1 cellular context compared by ENCODE assay signal in the genomic region with DNA sequence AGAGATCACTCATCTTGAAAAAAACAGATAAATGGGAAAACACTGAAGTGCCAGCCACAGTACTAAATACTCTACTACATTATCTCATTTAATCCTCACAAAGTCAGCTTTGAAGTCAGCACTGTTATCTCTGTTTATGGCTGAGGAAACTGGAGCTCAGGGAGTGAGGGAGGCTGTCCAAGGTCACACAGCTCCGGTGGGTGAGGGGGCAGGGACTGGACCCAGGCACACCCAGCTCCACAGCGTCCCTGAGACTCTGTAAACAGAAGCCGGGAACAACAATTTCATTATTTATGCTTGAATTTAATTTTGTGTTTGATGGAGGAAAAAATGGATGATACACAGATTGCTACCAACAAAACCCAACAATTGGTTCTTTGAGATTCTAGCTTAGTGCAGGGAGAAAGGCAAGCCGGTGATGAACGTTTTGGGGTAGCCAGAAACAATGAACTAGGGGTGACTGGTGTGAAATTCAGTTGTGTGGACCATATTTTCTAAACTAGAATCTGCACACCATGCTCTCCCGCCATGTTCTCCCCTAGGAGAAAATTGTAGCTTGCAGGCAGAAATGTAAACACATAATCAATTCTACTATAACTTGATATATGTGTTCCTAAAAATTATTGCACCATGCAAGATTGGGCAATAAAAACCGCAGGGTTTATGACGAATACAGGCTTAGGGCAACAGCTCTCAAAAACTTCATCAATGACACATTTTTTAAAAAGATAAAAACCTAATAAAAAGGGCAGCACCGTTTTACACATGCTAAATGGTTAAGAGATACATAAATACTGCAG.
TF ChIP-seq lines count a peak whose summit lies in the region.

A gene with protein sequence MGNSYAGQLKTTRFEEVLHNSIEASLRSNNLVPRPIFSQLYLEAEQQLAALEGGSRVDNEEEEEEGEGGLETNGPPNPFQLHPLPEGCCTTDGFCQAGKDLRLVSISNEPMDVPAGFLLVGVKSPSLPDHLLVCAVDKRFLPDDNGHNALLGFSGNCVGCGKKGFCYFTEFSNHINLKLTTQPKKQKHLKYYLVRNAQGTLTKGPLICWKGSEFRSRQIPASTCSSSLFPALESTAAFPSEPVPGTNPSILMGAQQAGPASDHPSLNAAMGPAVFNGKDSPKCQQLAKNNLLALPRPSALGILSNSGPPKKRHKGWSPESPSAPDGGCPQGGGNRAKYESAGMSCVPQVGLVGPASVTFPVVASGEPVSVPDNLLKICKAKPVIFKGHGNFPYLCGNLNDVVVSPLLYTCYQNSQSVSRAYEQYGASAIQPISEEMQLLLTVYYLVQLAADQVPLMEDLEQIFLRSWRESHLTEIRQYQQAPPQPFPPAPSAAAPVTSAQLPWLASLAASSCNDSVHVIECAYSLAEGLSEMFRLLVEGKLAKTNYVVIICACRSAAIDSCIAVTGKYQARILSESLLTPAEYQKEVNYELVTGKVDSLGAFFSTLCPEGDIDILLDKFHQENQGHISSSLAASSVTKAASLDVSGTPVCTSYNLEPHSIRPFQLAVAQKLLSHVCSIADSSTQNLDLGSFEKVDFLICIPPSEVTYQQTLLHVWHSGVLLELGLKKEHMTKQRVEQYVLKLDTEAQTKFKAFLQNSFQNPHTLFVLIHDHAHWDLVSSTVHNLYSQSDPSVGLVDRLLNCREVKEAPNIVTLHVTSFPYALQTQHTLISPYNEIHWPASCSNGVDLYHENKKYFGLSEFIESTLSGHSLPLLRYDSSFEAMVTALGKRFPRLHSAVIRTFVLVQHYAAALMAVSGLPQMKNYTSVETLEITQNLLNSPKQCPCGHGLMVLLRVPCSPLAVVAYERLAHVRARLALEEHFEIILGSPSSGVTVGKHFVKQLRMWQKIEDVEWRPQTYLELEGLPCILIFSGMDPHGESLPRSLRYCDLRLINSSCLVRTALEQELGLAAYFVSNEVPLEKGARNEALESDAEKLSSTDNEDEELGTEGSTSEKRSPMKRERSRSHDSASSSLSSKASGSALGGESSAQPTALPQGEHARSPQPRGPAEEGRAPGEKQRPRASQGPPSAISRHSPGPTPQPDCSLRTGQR (N-terminal part only) (plus strand): TSS at position 768 of the 800 bp plus-strand sequence. CDS start 22,570 bp downstream, outside the sequence.

TF ChIP-seq in HepG2, 621 proteins besides CTCF, POLR2A, EP300 and RAD21 (continued from another document and continues in another):
- TF ChIP-seq, protein P1, sequence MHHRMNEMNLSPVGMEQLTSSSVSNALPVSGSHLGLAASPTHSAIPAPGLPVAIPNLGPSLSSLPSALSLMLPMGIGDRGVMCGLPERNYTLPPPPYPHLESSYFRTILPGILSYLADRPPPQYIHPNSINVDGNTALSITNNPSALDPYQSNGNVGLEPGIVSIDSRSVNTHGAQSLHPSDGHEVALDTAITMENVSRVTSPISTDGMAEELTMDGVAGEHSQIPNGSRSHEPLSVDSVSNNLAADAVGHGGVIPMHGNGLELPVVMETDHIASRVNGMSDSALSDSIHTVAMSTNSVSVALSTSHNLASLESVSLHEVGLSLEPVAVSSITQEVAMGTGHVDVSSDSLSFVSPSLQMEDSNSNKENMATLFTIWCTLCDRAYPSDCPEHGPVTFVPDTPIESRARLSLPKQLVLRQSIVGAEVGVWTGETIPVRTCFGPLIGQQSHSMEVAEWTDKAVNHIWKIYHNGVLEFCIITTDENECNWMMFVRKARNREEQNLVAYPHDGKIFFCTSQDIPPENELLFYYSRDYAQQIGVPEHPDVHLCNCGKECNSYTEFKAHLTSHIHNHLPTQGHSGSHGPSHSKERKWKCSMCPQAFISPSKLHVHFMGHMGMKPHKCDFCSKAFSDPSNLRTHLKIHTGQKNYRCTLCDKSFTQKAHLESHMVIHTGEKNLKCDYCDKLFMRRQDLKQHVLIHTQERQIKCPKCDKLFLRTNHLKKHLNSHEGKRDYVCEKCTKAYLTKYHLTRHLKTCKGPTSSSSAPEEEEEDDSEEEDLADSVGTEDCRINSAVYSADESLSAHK (CRISPR knock-in tag; IDR thresholded peaks at IDR 0.05; ENCODE audit: borderline replicate concordance), result no peak
- peak; percentile 54; the same call in 1 of the 2 replicates for TF ChIP-seq HNF4G (IDR thresholded peaks at IDR 0.05; ENCODE audit: borderline replicate concordance, low read depth, low read length)
- TF ChIP-seq HNF4G (CRISPR knock-in tag; IDR thresholded peaks at IDR 0.05; ENCODE audit: borderline replicate concordance, low read depth), result peak; percentile 79; the same call in 1 of the 2 replicates
- TF ChIP-seq, protein P2, sequence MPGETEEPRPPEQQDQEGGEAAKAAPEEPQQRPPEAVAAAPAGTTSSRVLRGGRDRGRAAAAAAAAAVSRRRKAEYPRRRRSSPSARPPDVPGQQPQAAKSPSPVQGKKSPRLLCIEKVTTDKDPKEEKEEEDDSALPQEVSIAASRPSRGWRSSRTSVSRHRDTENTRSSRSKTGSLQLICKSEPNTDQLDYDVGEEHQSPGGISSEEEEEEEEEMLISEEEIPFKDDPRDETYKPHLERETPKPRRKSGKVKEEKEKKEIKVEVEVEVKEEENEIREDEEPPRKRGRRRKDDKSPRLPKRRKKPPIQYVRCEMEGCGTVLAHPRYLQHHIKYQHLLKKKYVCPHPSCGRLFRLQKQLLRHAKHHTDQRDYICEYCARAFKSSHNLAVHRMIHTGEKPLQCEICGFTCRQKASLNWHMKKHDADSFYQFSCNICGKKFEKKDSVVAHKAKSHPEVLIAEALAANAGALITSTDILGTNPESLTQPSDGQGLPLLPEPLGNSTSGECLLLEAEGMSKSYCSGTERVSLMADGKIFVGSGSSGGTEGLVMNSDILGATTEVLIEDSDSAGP (CRISPR knock-in tag; IDR thresholded peaks at IDR 0.05; ENCODE audit: borderline replicate concordance), result peak; percentile 54
- TF ChIP-seq ZNF552 (CRISPR knock-in tag; IDR thresholded peaks at IDR 0.05; ENCODE audit: borderline replicate concordance), result no peak
- TF ChIP-seq ZNF781 (CRISPR knock-in tag; IDR thresholded peaks at IDR 0.05; ENCODE audit: borderline replicate concordance, not compliant biosample characterization), result peak; percentile 71
- TF ChIP-seq SMARCC2 (IDR thresholded peaks at IDR 0.05), result no peak
- TF ChIP-seq, protein P3, sequence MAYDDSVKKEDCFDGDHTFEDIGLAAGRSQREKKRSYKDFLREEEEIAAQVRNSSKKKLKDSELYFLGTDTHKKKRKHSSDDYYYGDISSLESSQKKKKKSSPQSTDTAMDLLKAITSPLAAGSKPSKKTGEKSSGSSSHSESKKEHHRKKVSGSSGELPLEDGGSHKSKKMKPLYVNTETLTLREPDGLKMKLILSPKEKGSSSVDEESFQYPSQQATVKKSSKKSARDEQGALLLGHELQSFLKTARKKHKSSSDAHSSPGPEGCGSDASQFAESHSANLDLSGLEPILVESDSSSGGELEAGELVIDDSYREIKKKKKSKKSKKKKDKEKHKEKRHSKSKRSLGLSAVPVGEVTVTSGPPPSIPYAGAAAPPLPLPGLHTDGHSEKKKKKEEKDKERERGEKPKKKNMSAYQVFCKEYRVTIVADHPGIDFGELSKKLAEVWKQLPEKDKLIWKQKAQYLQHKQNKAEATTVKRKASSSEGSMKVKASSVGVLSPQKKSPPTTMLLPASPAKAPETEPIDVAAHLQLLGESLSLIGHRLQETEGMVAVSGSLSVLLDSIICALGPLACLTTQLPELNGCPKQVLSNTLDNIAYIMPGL (CRISPR knock-in tag; IDR thresholded peaks at IDR 0.05; ENCODE audit: borderline replicate concordance in 1 of 2, low read depth in 1 of 2), result no peak
- no peak for TF ChIP-seq HNRNPLL (IDR thresholded peaks at IDR 0.05; ENCODE audit: low read depth, low read length, poor library complexity, severe bottlenecking)
- TF ChIP-seq SNAPC2 (CRISPR knock-in tag; IDR thresholded peaks at IDR 0.05), result no peak
- TF ChIP-seq, protein P4, sequence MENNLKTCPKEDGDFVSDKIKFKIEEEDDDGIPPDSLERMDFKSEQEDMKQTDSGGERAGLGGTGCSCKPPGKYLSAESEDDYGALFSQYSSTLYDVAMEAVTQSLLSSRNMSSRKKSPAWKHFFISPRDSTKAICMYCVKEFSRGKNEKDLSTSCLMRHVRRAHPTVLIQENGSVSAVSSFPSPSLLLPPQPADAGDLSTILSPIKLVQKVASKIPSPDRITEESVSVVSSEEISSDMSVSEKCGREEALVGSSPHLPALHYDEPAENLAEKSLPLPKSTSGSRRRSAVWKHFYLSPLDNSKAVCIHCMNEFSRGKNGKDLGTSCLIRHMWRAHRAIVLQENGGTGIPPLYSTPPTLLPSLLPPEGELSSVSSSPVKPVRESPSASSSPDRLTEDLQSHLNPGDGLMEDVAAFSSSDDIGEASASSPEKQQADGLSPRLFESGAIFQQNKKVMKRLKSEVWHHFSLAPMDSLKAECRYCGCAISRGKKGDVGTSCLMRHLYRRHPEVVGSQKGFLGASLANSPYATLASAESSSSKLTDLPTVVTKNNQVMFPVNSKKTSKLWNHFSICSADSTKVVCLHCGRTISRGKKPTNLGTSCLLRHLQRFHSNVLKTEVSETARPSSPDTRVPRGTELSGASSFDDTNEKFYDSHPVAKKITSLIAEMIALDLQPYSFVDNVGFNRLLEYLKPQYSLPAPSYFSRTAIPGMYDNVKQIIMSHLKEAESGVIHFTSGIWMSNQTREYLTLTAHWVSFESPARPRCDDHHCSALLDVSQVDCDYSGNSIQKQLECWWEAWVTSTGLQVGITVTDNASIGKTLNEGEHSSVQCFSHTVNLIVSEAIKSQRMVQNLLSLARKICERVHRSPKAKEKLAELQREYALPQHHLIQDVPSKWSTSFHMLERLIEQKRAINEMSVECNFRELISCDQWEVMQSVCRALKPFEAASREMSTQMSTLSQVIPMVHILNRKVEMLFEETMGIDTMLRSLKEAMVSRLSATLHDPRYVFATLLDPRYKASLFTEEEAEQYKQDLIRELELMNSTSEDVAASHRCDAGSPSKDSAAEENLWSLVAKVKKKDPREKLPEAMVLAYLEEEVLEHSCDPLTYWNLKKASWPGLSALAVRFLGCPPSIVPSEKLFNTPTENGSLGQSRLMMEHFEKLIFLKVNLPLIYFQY (CRISPR knock-in tag; IDR thresholded peaks at IDR 0.05; ENCODE audit: borderline replicate concordance), result peak; percentile 33; the same call in 1 of the 2 replicates
- no peak for TF ChIP-seq ZNF10 (CRISPR knock-in tag; IDR thresholded peaks at IDR 0.05; ENCODE audit: borderline replicate concordance, low read depth)
- TF ChIP-seq TOPORS (CRISPR knock-in tag; IDR thresholded peaks at IDR 0.05), result no peak
- peak; percentile 78 for TF ChIP-seq MIXL1 (CRISPR knock-in tag; IDR thresholded peaks at IDR 0.05)
- TF ChIP-seq ZNF24 (IDR thresholded peaks at IDR 0.05), result no peak
- TF ChIP-seq ZFP62 (CRISPR knock-in tag; IDR thresholded peaks at IDR 0.05), result no peak
- TF ChIP-seq KLF13 (CRISPR knock-in tag; IDR thresholded peaks at IDR 0.05), result no peak
- 0 out of 2 replicates have a peak, but pooled peaks have one; percentile 48 for TF ChIP-seq TGIF2 (CRISPR knock-in tag; IDR thresholded peaks at IDR 0.05)
- no peak for TF ChIP-seq XBP1 (CRISPR knock-in tag; IDR thresholded peaks at IDR 0.05)
- TF ChIP-seq MTF2 (CRISPR knock-in tag; IDR thresholded peaks at IDR 0.05; ENCODE audit: borderline replicate concordance), result no peak
- TF ChIP-seq, protein P5, sequence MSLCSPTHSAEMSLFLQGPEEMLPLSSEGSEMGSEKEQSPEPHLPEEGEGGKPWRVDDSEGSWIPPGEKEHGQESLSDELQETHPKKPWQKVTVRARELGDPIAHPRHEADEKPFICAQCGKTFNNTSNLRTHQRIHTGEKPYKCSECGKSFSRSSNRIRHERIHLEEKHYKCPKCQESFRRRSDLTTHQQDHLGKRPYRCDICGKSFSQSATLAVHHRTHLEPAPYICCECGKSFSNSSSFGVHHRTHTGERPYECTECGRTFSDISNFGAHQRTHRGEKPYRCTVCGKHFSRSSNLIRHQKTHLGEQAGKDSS (CRISPR knock-in tag; IDR thresholded peaks at IDR 0.05; ENCODE audit: borderline replicate concordance, low read depth), result peak; percentile 68; the same call in 1 of the 2 replicates
- TF ChIP-seq, protein P6, sequence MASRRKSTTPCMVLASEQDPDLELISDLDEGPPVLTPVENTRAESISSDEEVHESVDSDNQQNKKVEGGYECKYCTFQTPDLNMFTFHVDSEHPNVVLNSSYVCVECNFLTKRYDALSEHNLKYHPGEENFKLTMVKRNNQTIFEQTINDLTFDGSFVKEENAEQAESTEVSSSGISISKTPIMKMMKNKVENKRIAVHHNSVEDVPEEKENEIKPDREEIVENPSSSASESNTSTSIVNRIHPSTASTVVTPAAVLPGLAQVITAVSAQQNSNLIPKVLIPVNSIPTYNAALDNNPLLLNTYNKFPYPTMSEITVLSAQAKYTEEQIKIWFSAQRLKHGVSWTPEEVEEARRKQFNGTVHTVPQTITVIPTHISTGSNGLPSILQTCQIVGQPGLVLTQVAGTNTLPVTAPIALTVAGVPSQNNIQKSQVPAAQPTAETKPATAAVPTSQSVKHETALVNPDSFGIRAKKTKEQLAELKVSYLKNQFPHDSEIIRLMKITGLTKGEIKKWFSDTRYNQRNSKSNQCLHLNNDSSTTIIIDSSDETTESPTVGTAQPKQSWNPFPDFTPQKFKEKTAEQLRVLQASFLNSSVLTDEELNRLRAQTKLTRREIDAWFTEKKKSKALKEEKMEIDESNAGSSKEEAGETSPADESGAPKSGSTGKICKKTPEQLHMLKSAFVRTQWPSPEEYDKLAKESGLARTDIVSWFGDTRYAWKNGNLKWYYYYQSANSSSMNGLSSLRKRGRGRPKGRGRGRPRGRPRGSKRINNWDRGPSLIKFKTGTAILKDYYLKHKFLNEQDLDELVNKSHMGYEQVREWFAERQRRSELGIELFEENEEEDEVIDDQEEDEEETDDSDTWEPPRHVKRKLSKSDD (CRISPR knock-in tag; IDR thresholded peaks at IDR 0.05; ENCODE audit: low read depth), result no peak; the same call in 1 of the 2 replicates
- TF ChIP-seq SAP130 (CRISPR knock-in tag; IDR thresholded peaks at IDR 0.05; ENCODE audit: low read depth), result peak; percentile 76
- TF ChIP-seq ZNF614 (CRISPR knock-in tag; IDR thresholded peaks at IDR 0.05; ENCODE audit: borderline replicate concordance), result peak; percentile 76; the same call in 1 of the 2 replicates
- peak; percentile 94 for TF ChIP-seq RXRB (CRISPR knock-in tag; IDR thresholded peaks at IDR 0.05; ENCODE audit: borderline replicate concordance)
- no peak for TF ChIP-seq ZFP37 (CRISPR knock-in tag; IDR thresholded peaks at IDR 0.05; ENCODE audit: borderline replicate concordance)
- TF ChIP-seq, protein P7, sequence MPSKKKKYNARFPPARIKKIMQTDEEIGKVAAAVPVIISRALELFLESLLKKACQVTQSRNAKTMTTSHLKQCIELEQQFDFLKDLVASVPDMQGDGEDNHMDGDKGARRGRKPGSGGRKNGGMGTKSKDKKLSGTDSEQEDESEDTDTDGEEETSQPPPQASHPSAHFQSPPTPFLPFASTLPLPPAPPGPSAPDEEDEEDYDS (CRISPR knock-in tag; IDR thresholded peaks at IDR 0.05), result no peak
- TF ChIP-seq PPARG (CRISPR knock-in tag; conservative IDR thresholded peaks at IDR 0.05), result peak; percentile 92
- TF ChIP-seq NR1H2 (CRISPR knock-in tag; IDR thresholded peaks at IDR 0.05; ENCODE audit: borderline replicate concordance, low read depth), result no peak
- no peak for TF ChIP-seq ZNF709 (CRISPR knock-in tag; IDR thresholded peaks at IDR 0.05)
- no peak for TF ChIP-seq ZSCAN12 (CRISPR knock-in tag; IDR thresholded peaks at IDR 0.05)
- no peak for TF ChIP-seq NFATC3 (CRISPR knock-in tag; IDR thresholded peaks at IDR 0.05)
- peak; percentile 34; the same call in 1 of the 2 replicates for TF ChIP-seq ZNF232 (CRISPR knock-in tag; IDR thresholded peaks at IDR 0.05; ENCODE audit: borderline replicate concordance)
- no peak for TF ChIP-seq PRPF4 (IDR thresholded peaks at IDR 0.05; ENCODE audit: low read depth, low read length, poor library complexity, severe bottlenecking)
- TF ChIP-seq CC2D1A (CRISPR knock-in tag; IDR thresholded peaks at IDR 0.05), result no peak
- TF ChIP-seq NAIF1 (CRISPR knock-in tag; IDR thresholded peaks at IDR 0.05; ENCODE audit: borderline replicate concordance), result peak; percentile 66; the same call in 1 of the 2 replicates
- no peak; the same call in 1 of the 2 replicates for TF ChIP-seq KMT2A (CRISPR knock-in tag; IDR thresholded peaks at IDR 0.05)
- no peak for TF ChIP-seq XRCC5 (optimal IDR thresholded peaks at IDR 0.05; ENCODE audit: low read length)
